13 cellular contexts compared by ENCODE assay signal in the genomic region with DNA sequence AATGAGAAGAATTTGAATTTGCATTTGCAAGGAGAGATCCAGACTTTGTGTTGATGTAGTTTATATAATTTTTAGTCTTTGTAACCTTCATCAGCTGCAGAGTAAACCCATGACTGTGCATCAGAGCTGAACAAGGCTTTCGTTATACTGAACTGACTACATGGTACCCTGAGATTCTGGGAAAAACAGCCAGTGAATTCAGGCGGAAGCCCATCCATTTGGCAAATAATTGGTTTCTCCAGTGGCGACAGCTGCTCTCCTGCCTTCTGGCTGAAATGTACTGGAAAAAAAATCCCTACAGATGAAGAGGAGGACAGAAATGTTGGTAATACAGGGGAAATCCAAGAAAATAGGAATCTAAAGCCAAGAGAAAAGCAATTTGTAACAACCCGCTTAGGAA.
"Had no signal": no experiment of that assay in that cellular context is flagged by ENCODE, and none has a peak within 500 bp of the region (broad histone marks: within the 10 kb centered on the region; RNA-seq: fewer than 3 reads in every experiment).

No MANE protein-coding gene starts in this region.

- DNase-seq: activated CD4-positive, alpha-beta T cell treated with anti-CD3 and anti-CD28 coated beads, Interleukin-2, amount 50 U/mL, for 4 hours; activated effector memory CD4-positive, alpha-beta T cell treated with anti-CD3 and anti-CD28 coated beads, Interleukin-2, amount 50 U/mL, for 16 hours; activated T-cell treated with anti-CD3 and anti-CD28 coated beads, Interleukin-2, amount 50 U/mL, for 72 hours; cerebellar nuclear complex; cortex of kidney; effector CD8-positive, alpha-beta T cell; left cardiac atrium; mesendoderm; naive thymus-derived CD8-positive, alpha-beta T cell; pancreas; sigmoid colon; stimulated activated naive B cell treated with anti-CD40 and anti-IgM and Interleukin-4, amounts not matched to agents 10 μg/mL and 1 μg/mL and 100 μg/mL, for 72 hours had no signal

- ATAC-seq: activated T-cell treated with anti-CD3 and anti-CD28 coated beads, Interleukin-2, amount 50 U/mL, for 72 hours; gastroesophageal sphincter; left cardiac atrium; naive thymus-derived CD8-positive, alpha-beta T cell; pancreas; stimulated activated naive B cell treated with anti-CD40 and anti-IgM and Interleukin-4, amounts not matched to agents 10 μg/mL and 1 μg/mL and 100 μg/mL, for 72 hours had no signal
